ENCODE assay signal across 13 cellular contexts in the genomic region with DNA sequence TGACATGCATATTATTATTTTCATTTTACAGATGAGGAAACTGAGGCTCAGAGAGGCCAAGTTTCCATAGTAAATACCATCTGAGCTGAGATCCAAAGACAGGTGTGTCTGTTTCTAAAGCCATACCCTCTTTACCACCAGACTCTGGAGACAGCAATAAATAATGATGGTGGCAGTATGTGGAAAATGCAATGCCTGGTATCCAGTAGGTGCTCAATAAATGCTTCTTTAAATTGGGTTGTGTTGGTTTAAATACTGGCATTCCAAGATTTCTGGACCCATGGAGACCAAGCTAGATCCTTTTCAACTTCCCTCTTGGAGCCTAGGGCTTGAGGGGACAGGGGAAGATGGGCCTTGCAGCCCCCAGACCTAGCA.
"Had no signal": no experiment of that assay in that cellular context is flagged by ENCODE, and none has a peak within 500 bp of the region (broad histone marks: within the 10 kb centered on the region; RNA-seq: fewer than 3 reads in every experiment).

No MANE protein-coding gene starts in this region.

- H3K4me3 ChIP-seq: hepatocyte, skin epidermis, transverse colon had no signal

- H3K79me2 ChIP-seq: hepatocyte had no signal

- H2AFZ ChIP-seq: hepatocyte had no signal

- H3K27me3 ChIP-seq: hepatocyte, transverse colon had no signal

- ATAC-seq: stimulated activated naive B cell treated with anti-CD40 and anti-IgM and Interleukin-4, amounts not matched to agents 10 μg/mL and 1 μg/mL and 100 μg/mL, for 72 hours; T-helper 17 cell had no signal

- DNase-seq: activated B cell treated with CpG ODN at 0.5 μM for 24 hours; activated CD4-positive, alpha-beta T cell treated with anti-CD3 and anti-CD28 coated beads, Interleukin-2, amount 50 U/mL, for 1 hour; activated CD8-positive, alpha-beta memory T cell treated with anti-CD3 and anti-CD28 coated beads for 24 hours; activated naive CD8-positive, alpha-beta T cell treated with anti-CD3 and anti-CD28 coated beads for 36 hours; kidney glomerular epithelial cell; right cardiac atrium; stimulated activated CD4-positive, alpha-beta T cell treated with anti-CD3 and anti-CD28 coated beads, Interleukin-15, amount 100 ng/mL, for 24 hours; stimulated activated CD4-positive, alpha-beta T cell treated with anti-CD3 and anti-CD28 coated beads, Interleukin-4, amount 100 ng/mL, for 1 hour; stimulated activated naive B cell treated with anti-CD40 and anti-IgM and Interleukin-4, amounts not matched to agents 10 μg/mL and 1 μg/mL and 100 μg/mL, for 72 hours; T-helper 17 cell had no signal

- H3K36me3 ChIP-seq: transverse colon had no signal
